ENCODE assay signal across 14 cellular contexts in genomic region chr1:91768120-91768519, GRCh38.
DNase-seq lines count a peak whose midpoint lies in the region; ATAC-seq and TF ChIP-seq lines count a peak whose summit lies in the region.
"Had no signal": no experiment of that assay in that cellular context is flagged by ENCODE, and none has a peak within 500 bp of the region (broad histone marks: within the 10 kb centered on the region; RNA-seq: fewer than 3 reads in every experiment).

No MANE protein-coding gene starts in this region.

- no peaks in the 10 kb centered on the region for H3K9me3 Mint-ChIP-seq in nephron
- H3K9me3 Mint-ChIP-seq: CD4-positive, alpha-beta T cell; HFFc6 had no signal

- H3K27ac Mint-ChIP-seq in T-helper 17 cell: peak overlapping the region; percentile 56
- H3K27ac Mint-ChIP-seq in nephron: peak overlapping the region in 2 of 3 experiments; percentile 16 to 72
- H3K27ac Mint-ChIP-seq: CD4-positive, alpha-beta T cell; IgD-negative memory B cell had no signal

- ATAC-seq in T-helper 17 cell: no peak
- peak; percentile 42 for ATAC-seq in left lobe of liver
- no peak for ATAC-seq in HG03442 (IDR thresholded peaks at IDR 0.05; ENCODE audit: unreplicated experiment)
- ATAC-seq: HCT116 had no signal

- H3K36me3 Mint-ChIP-seq in T-helper 17 cell (ENCODE audit: low read depth) (peaks cover 2% of the 10 kb centered on the region), nephron (ENCODE audit: low read depth) (peaks cover 29% of the 10 kb centered on the region)
- H3K36me3 Mint-ChIP-seq: IgD-negative memory B cell had no signal

- H3K27me3 Mint-ChIP-seq in T-helper 17 cell (no peaks in the 10 kb centered on the region), nephron (ENCODE audit: low read depth) (no peaks in the 10 kb centered on the region)
- H3K27me3 Mint-ChIP-seq: CD4-positive, alpha-beta T cell had no signal

- no peaks in the 10 kb centered on the region for H3K9me3 ChIP-seq in T-helper 17 cell (ENCODE audit: control insufficient read depth, low read length, poor library complexity, severe bottlenecking)
- H3K9me3 ChIP-seq: BE2C, Caco-2 had no signal

- H3K4me3 Mint-ChIP-seq in T-helper 17 cell: no peak overlapping the region
- H3K4me3 Mint-ChIP-seq in nephron: no peak overlapping the region
- H3K4me3 Mint-ChIP-seq: CD4-positive, alpha-beta T cell; HFFc6; IgD-negative memory B cell had no signal

- H3K4me1 Mint-ChIP-seq in T-helper 17 cell (peaks cover 6% of the 10 kb centered on the region), nephron (peaks cover 46% of the 10 kb centered on the region)
- H3K4me1 Mint-ChIP-seq: IgD-negative memory B cell had no signal

- DNase-seq in T-helper 17 cell: no peak
- no peak for DNase-seq in left lobe of liver (ENCODE audit: low spot score)
- DNase-seq in OCI-M1 (lab: John Stamatoyannopoulos, UW): no peak
- no peak for DNase-seq in AG20443 (ENCODE audit: low spot score)
- DNase-seq: BE2C; Caco-2; CD4-positive, alpha-beta T cell; GOT3; H7 had no signal

- no peak for TF ChIP-seq CTCF in nephron (IDR thresholded peaks at IDR 0.05; ENCODE audit: unreplicated experiment in 3 of 3)
